Comparison of ENCODE assay signal across 24 cellular contexts in the genomic region with DNA sequence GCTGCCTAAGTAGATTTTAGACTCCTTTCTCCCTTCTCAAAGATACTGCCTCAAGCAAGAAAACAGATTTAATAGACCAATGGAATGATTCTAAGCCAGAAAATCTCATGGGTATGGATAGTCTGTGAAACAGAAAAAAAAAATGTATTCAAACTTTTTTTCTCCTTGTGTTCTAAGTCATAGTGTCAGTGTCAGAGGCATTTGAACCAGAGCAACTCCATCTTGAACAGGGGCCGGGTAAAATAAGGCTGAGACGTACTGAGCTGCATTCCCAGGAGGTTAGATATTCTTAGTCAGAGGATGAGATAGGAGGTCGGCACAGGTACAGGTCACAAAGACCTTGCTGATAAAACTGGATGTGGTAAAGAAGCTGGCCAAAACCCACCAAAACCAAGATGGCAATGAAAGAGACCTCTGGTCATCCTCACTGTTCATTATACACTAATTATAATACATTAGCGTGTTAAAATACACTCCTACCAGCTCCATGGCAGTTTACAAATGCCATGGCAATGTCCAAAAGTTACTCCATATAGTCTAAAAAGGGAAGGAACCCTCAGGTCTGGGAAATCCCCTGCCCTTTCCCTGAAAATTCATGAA.
DNase-seq lines count a peak whose midpoint lies in the region; ATAC-seq, FAIRE-seq and TF ChIP-seq lines count a peak whose summit lies in the region.
"Had no signal": no experiment of that assay in that cellular context is flagged by ENCODE, and none has a peak within 500 bp of the region (broad histone marks: within the 10 kb centered on the region; RNA-seq: fewer than 3 reads in every experiment).

No MANE protein-coding gene starts in this region.

- BruUV-seq in K562 (replicated peaks; lab: Mats Ljungman, UMichigan), result no TSS peak

- no peak for TF ChIP-seq EP300 in K562 (IDR thresholded peaks at IDR 0.05; ENCODE audit: low read length)

- H3F3A ChIP-seq in GM23338 (replicated peaks; ENCODE audit: low read depth), result no peaks in the 10 kb centered on the region

- H3K4me3 Mint-ChIP-seq in GM23338 (no peak overlapping the region), endodermal cell (no peak overlapping the region)
- H3K4me3 Mint-ChIP-seq in activated CD8-positive, alpha-beta memory T cell treated with anti-CD3 and anti-CD28 coated beads, Interleukin-2, amount 10 ng/mL, durations not matched to agents 7 days and 5 days, result no peak overlapping the region
- H3K4me3 Mint-ChIP-seq: CD14-positive monocyte; CD4-positive, alpha-beta memory T cell; CD4-positive, CD25-positive, alpha-beta regulatory T cell had no signal

- H4K20me1 ChIP-seq in GM23338 (replicated peaks; ENCODE audit: insufficient read depth) (no peaks in the 10 kb centered on the region), K562 (replicated peaks; ENCODE audit: control insufficient read depth, insufficient read depth, low read length) (no peaks in the 10 kb centered on the region)
- H4K20me1 ChIP-seq: BLaER1 had no signal

- POLR2A ChIA-PET in K562 (lab: Yijun Ruan, JAX), result interaction anchor here (0.6 to 2.8 kb wide), 6 partner anchors 9 to 332 kb away, joined by 3 to 17 read pairs (median 4); partner anchors contain the start of gene ZNF770

- H3K9ac ChIP-seq in K562 (ENCODE audit: insufficient read depth in 1 of 2, low read depth in 2 of 2, low read length in 2 of 2) (peak overlapping the region in 1 of 2 experiments; percentile 34; a peak in 2 of 4 replicates), endodermal cell (ENCODE audit: extremely low read depth, low read length, poor library complexity, severe bottlenecking) (no peak overlapping the region)
- H3K9ac ChIP-seq: BLaER1 had no signal

- H3K4me1 ChIP-seq in ACC112 (ENCODE audit: control insufficient read depth, insufficient read depth, low read length, unreplicated experiment), result no peaks in the 10 kb centered on the region
- H3K4me1 ChIP-seq in GM23338 (ENCODE audit: insufficient read depth), result peaks cover 30% of the 10 kb centered on the region
- H3K4me1 ChIP-seq in K562 (replicated peaks in 1 of 2; ENCODE audit: control insufficient read depth in 2 of 2, insufficient read depth in 2 of 2, low read length in 2 of 2), result peaks cover 15 to 54% of the 10 kb centered on the region in 2 experiments
- no peaks in the 10 kb centered on the region for H3K4me1 ChIP-seq in endodermal cell (ENCODE audit: control insufficient read depth, insufficient read depth, low read length)
- H3K4me1 ChIP-seq: BE2C, Caco-2 had no signal

- ATAC-seq in GM23338 (no peak), K562 (no peak), HG03280 (IDR thresholded peaks at IDR 0.05; ENCODE audit: unreplicated experiment) (no peak)
- no peak for ATAC-seq in activated CD8-positive, alpha-beta memory T cell treated with anti-CD3 and anti-CD28 coated beads, Interleukin-2, amount 10 ng/mL, durations not matched to agents 7 days and 5 days

- H3K27ac ChIP-seq in ACC112 (ENCODE audit: low read depth, low read length), result no peak overlapping the region
- no peak overlapping the region for H3K27ac ChIP-seq in GM23338 (ENCODE audit: low read depth)
- peak overlapping the region; percentile 70 for H3K27ac ChIP-seq in K562 (ENCODE audit: extremely low read depth, low read depth, low read length)
- no peak overlapping the region for H3K27ac ChIP-seq in endodermal cell (ENCODE audit: low read depth, low read length)
- H3K27ac ChIP-seq: BLaER1 had no signal

- WGBS in K562 (ENCODE audit: insufficient coverage, low coverage, missing lambda C conversion rate), result 6% methylated on average over 4 of the region's 4 CpGs
- WGBS in endodermal cell (ENCODE audit: insufficient coverage in 1 of 2, insufficient read length in 1 of 2), 2 experiments, result 91 to 92% methylated on average over 2 to 4 of the region's 4 CpGs

- H3K9me3 Mint-ChIP-seq in GM23338, result no peaks in the 10 kb centered on the region
- no peaks in the 10 kb centered on the region for H3K9me3 Mint-ChIP-seq in activated CD8-positive, alpha-beta memory T cell treated with anti-CD3 and anti-CD28 coated beads, Interleukin-2, amount 10 ng/mL, durations not matched to agents 7 days and 5 days (ENCODE audit: low read depth)
- no peaks in the 10 kb centered on the region for H3K9me3 Mint-ChIP-seq in endodermal cell
- H3K9me3 Mint-ChIP-seq: CD4-positive, alpha-beta memory T cell had no signal

- H3K27me3 Mint-ChIP-seq in GM23338 (ENCODE audit: insufficient read depth, low read depth, poor library complexity) (peaks cover 1% of the 10 kb centered on the region), endodermal cell (ENCODE audit: insufficient read depth) (no peaks in the 10 kb centered on the region)
- peaks cover 40% of the 10 kb centered on the region for H3K27me3 Mint-ChIP-seq in activated CD8-positive, alpha-beta memory T cell treated with anti-CD3 and anti-CD28 coated beads, Interleukin-2, amount 10 ng/mL, durations not matched to agents 7 days and 5 days

- H3K9me3 ChIP-seq in K562 (replicated peaks; ENCODE audit: control insufficient read depth, insufficient read depth, low read depth, low read length) (no peaks in the 10 kb centered on the region), endodermal cell (ENCODE audit: control insufficient read depth, low read length) (no peaks in the 10 kb centered on the region)
- H3K9me3 ChIP-seq: BE2C, BLaER1, Caco-2 had no signal

- H3K79me2 ChIP-seq in ACC112 (ENCODE audit: control insufficient read depth, insufficient read depth, low read length, unreplicated experiment) (no peaks in the 10 kb centered on the region), GM23338 (replicated peaks; ENCODE audit: insufficient read depth) (no peaks in the 10 kb centered on the region), K562 (ENCODE audit: control insufficient read depth, insufficient read depth, low read length) (peaks cover 54% of the 10 kb centered on the region)

- 0 out of 4 replicates have a peak, but pooled peaks of 1 of the 2 experiments have one; percentile 5 for TF ChIP-seq RAD21 in K562 (CRISPR knock-in tag; conservative IDR thresholded peaks at IDR 0.05 in 1 of 2, IDR thresholded peaks at IDR 0.05 in 1 of 2)

- no peaks in the 10 kb centered on the region for H3K9me2 ChIP-seq in GM23338 (ENCODE audit: insufficient read depth)

- intact Hi-C loops in K562 (cut with micrococcal nuclease), result no loop called here

- H3K36me3 ChIP-seq in ACC112 (ENCODE audit: insufficient read depth, low read length), result no peaks in the 10 kb centered on the region
- no peaks in the 10 kb centered on the region for H3K36me3 ChIP-seq in GM23338 (ENCODE audit: insufficient read depth)
- peaks cover 14% of the 10 kb centered on the region for H3K36me3 ChIP-seq in K562 (ENCODE audit: control insufficient read depth, insufficient read depth, low read length)
- H3K36me3 ChIP-seq in endodermal cell (ENCODE audit: control insufficient read depth, insufficient read depth, low read length), result no peaks in the 10 kb centered on the region
- H3K36me3 ChIP-seq: BE2C, BLaER1 had no signal

- FAIRE-seq in K562 (lab: Jason Lieb, UNC), result no peak
- FAIRE-seq: A204.1, D721Med, G401.6, GM12891, GM19239 had no signal

- H3K27me3 ChIP-seq in ACC112 (ENCODE audit: insufficient read depth, low read length) (no peaks in the 10 kb centered on the region), GM23338 (ENCODE audit: insufficient read depth) (no peaks in the 10 kb centered on the region), K562 (ENCODE audit: control insufficient read depth in 2 of 2, insufficient read depth in 2 of 2, low read length in 2 of 2) (no peaks in the 10 kb centered on the region), endodermal cell (ENCODE audit: control insufficient read depth, insufficient read depth, low read length, poor library complexity, severe bottlenecking) (no peaks in the 10 kb centered on the region)
- H3K27me3 ChIP-seq: BE2C, BLaER1 had no signal

- peak overlapping the region; percentile 15; the same call in 1 of the 2 replicates for H3K27ac Mint-ChIP-seq in GM23338
- H3K27ac Mint-ChIP-seq in activated CD8-positive, alpha-beta memory T cell treated with anti-CD3 and anti-CD28 coated beads, Interleukin-2, amount 10 ng/mL, durations not matched to agents 7 days and 5 days, result no peak overlapping the region
- no peak overlapping the region for H3K27ac Mint-ChIP-seq in endodermal cell
- H3K27ac Mint-ChIP-seq: CD14-positive monocyte; CD4-positive, alpha-beta memory T cell; CD4-positive, CD25-positive, alpha-beta regulatory T cell had no signal

- in situ Hi-C loops in K562 (cut with MboI), result no loop called here

- no peak for TF ChIP-seq POLR2A in K562 (conservative IDR thresholded peaks at IDR 0.05)

- no peak overlapping the region for H3K4me3 ChIP-seq in ACC112 (ENCODE audit: low read depth, low read length)
- no peak overlapping the region for H3K4me3 ChIP-seq in GM23338
- H3K4me3 ChIP-seq in K562, result peak overlapping the region; percentile 47; the same call in 1 of the 2 replicates
- H3K4me3 ChIP-seq in endodermal cell (ENCODE audit: low read length), result no peak overlapping the region
- H3K4me3 ChIP-seq: BLaER1 had no signal

- no peak overlapping the region for H3K4me2 ChIP-seq in GM23338
- H3K4me2 ChIP-seq in K562 (ENCODE audit: insufficient read depth, low read length), result peak overlapping the region; percentile 75
- H3K4me2 ChIP-seq: BLaER1 had no signal

- H3K36me3 Mint-ChIP-seq in GM23338 (ENCODE audit: low read depth) (no peaks in the 10 kb centered on the region), endodermal cell (ENCODE audit: low read depth) (no peaks in the 10 kb centered on the region)
- H3K36me3 Mint-ChIP-seq in activated CD8-positive, alpha-beta memory T cell treated with anti-CD3 and anti-CD28 coated beads, Interleukin-2, amount 10 ng/mL, durations not matched to agents 7 days and 5 days, result no peaks in the 10 kb centered on the region
- H3K36me3 Mint-ChIP-seq: CD14-positive monocyte; CD4-positive, alpha-beta memory T cell had no signal

- TF ChIP-seq CTCF in GM23338 (conservative IDR thresholded peaks at IDR 0.05; ENCODE audit: low read depth in 2 of 2) (no peak), K562 (IDR thresholded peaks at IDR 0.05 in 2 of 3, conservative IDR thresholded peaks at IDR 0.05 in 1 of 3; ENCODE audit: insufficient read depth in 2 of 3, low read depth in 1 of 3, low read length in 3 of 3) (no peak), endodermal cell (conservative IDR thresholded peaks at IDR 0.05) (no peak)

- CTCF ChIA-PET in K562 (lab: Yijun Ruan, JAX; ENCODE audit: low intra/inter-chr PET ratio), result no interaction called here
- CTCF ChIA-PET in activated CD8-positive, alpha-beta memory T cell treated with anti-CD3 and anti-CD28 coated beads, Interleukin-2, amount 10 ng/mL, durations not matched to agents 7 days and 5 days (lab: Charles Lee), result interaction anchor here (0.8 kb wide), 1 partner anchor 66 kb away, joined by 3 read pairs; no protein-coding TSS in a partner anchor

- no peak for DNase-seq in GM23338 (ENCODE audit: low spot score)
- DNase-seq in K562 (ENCODE audit: extremely low read depth in 1 of 4, low spot score in 3 of 4), result no peak
- no peak for DNase-seq in activated CD8-positive, alpha-beta memory T cell treated with anti-CD3 and anti-CD28 coated beads, Interleukin-2, amount 10 ng/mL, durations not matched to agents 7 days and 5 days
- no peak for DNase-seq in endodermal cell
- no peak for DNase-seq in epidermal melanocyte (ENCODE audit: insufficient read length, low spot score)
- DNase-seq: 8988T; ACHN; BE2C; C1 segment of cervical spinal cord; Caco-2; Calu3; CD4-positive, alpha-beta memory T cell; CD4-positive, CD25-positive, alpha-beta regulatory T cell; DMS79 treated with DMSO at 0.1 percent for 48 hours; GF-D8 had no signal

- H3K9me1 ChIP-seq in K562 (ENCODE audit: control insufficient read depth, insufficient read depth, low read length), result no peaks in the 10 kb centered on the region

- H2AFZ ChIP-seq in ACC112 (ENCODE audit: low read length, unreplicated experiment), result peak overlapping the region; percentile 21
- no peak overlapping the region for H2AFZ ChIP-seq in GM23338
- H2AFZ ChIP-seq in K562 (ENCODE audit: low read depth, low read length), result peak overlapping the region; percentile 20

- H3K4me1 Mint-ChIP-seq in GM23338 (peaks cover 40% of the 10 kb centered on the region), endodermal cell (peaks cover 8% of the 10 kb centered on the region)
- peaks cover 3% of the 10 kb centered on the region for H3K4me1 Mint-ChIP-seq in activated CD8-positive, alpha-beta memory T cell treated with anti-CD3 and anti-CD28 coated beads, Interleukin-2, amount 10 ng/mL, durations not matched to agents 7 days and 5 days
- H3K4me1 Mint-ChIP-seq: CD14-positive monocyte had no signal
